ENCODE assay signal across 8 cellular contexts in the genomic region with DNA sequence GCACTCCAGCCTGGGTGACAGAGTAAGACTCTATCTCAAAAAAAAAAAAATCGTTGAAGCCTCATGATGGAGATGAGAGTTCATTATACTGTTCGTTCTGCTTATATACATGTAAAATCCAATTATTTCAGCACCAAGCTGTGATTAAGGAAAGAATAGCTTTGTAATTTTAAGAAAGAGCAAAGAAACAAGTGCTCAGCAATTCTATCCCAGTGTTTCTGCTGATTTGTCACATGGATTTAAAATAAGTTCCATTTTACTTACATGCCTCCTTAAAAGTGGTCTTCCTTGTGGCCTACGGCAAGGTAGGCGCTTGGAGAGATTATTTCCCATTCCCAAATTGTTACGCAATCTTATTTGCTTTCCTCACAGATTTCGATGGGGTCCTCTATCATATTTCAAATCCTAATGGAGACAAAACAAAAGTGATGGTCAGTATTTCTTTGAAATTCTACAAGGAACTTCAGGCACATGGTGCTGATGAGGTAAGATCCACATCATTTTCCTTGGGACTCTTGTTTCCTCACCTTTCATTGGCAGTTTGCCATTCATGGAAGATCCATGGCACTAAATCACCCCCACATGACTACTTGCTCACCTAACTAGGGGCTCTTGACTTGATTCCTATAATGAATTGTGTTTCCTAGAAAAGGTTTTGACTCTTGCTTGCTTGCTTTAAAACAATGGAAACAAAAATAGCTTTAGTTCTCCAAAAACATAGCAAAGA.
A peak's percentile ranks its signal among the peaks of the same experiment; 100 is the strongest.
DNase-seq lines count a peak whose midpoint lies in the region; ATAC-seq and TF ChIP-seq lines count a peak whose summit lies in the region.

No MANE protein-coding gene starts in this region.

- H3K9ac ChIP-seq in DND-41 (ENCODE audit: low read depth, low read length) (peak overlapping the region; percentile 18; the same call in 1 of the 2 replicates), parathyroid adenoma (no peak overlapping the region)

- H3K27me3 ChIP-seq in DND-41 (ENCODE audit: insufficient read depth, low read length, poor library complexity) = no peaks in the 10 kb centered on the region
- H3K27me3 ChIP-seq in parathyroid adenoma (ENCODE audit: control insufficient read depth, insufficient read depth, low read length) = no peaks in the 10 kb centered on the region

- H3K27ac ChIP-seq in DND-41 (ENCODE audit: low read length) (peak overlapping the region; percentile 73), parathyroid adenoma (peak overlapping the region; percentile 22)

- H3K4me1 ChIP-seq in DND-41 (ENCODE audit: insufficient read depth, low read length) (peaks cover 45% of the 10 kb centered on the region), parathyroid adenoma (no peaks in the 10 kb centered on the region)

- DNase-seq in DND-41 = no peak
- peak; percentile 21 for DNase-seq in NCI-H226
- peak; percentile 27 for DNase-seq in choroid plexus epithelial cell (ENCODE audit: low read depth)
- no peak for DNase-seq in NCI-H1436 treated with DMSO at 0.1 percent for 48 hours (lab: John Stamatoyannopoulos, UW)
- no peak for DNase-seq in NCI-H2227 treated with DMSO at 0.1 percent for 48 hours (lab: John Stamatoyannopoulos, UW)
- DNase-seq in nucleus accumbens (lab: John Stamatoyannopoulos, UW) = no peak

- H4K20me1 ChIP-seq in DND-41 (ENCODE audit: insufficient read depth, low read length) = peaks cover 23% of the 10 kb centered on the region

- H3K36me3 ChIP-seq in DND-41 (ENCODE audit: insufficient read depth, low read length) (peaks cover 88% of the 10 kb centered on the region), parathyroid adenoma (ENCODE audit: control insufficient read depth, insufficient read depth, low read length) (no peaks in the 10 kb centered on the region)

- H3K4me3 ChIP-seq in DND-41 (ENCODE audit: low read depth in 1 of 2, low read length in 2 of 2) (no peak overlapping the region), choroid plexus epithelial cell (ENCODE audit: low read depth, low read length) (no peak overlapping the region), parathyroid adenoma (ENCODE audit: low read depth, low read length) (no peak overlapping the region)

- ATAC-seq in DND-41 (ENCODE audit: insufficient read depth, low read depth) = 0 out of 3 replicates have a peak, but pooled peaks have one; percentile 4
- ATAC-seq in HG03460 (IDR thresholded peaks at IDR 0.05; ENCODE audit: unreplicated experiment) = no peak

- H3K9me3 ChIP-seq in DND-41 (ENCODE audit: insufficient read depth, low read length, severe bottlenecking) (no peaks in the 10 kb centered on the region), parathyroid adenoma (ENCODE audit: control insufficient read depth, low read length) (no peaks in the 10 kb centered on the region)

- H3K4me2 ChIP-seq in DND-41 (ENCODE audit: insufficient read depth, low read length) = peak overlapping the region; percentile 34; the same call in 1 of the 2 replicates
- no peak overlapping the region for H3K4me2 ChIP-seq in parathyroid adenoma (ENCODE audit: low read length)

- H3K79me2 ChIP-seq in DND-41 (ENCODE audit: insufficient read depth, low read length) = peaks cover 54% of the 10 kb centered on the region
- peaks cover 13% of the 10 kb centered on the region for H3K79me2 ChIP-seq in parathyroid adenoma

- H2AFZ ChIP-seq in DND-41 (ENCODE audit: low read depth, low read length) (no peak overlapping the region), parathyroid adenoma (no peak overlapping the region)

- TF ChIP-seq CTCF in DND-41 (IDR thresholded peaks at IDR 0.05; ENCODE audit: borderline replicate concordance, extremely low read depth, low read length, poor library complexity, severe bottlenecking) (no peak), choroid plexus epithelial cell (conservative IDR thresholded peaks at IDR 0.05; ENCODE audit: low read depth, low read length) (no peak), parathyroid adenoma (IDR thresholded peaks at IDR 0.05) (no peak)

Comparison
In these comparisons a context has a peak if more than half of its experiments do, and no peak if none do; other contexts are left out.
1. DNase-seq: peak in NCI-H226 (single experiment) and choroid plexus epithelial cell (single experiment); none in DND-41 (single experiment), NCI-H1436 treated with DMSO at 0.1 percent for 48 hours (single experiment), NCI-H2227 treated with DMSO at 0.1 percent for 48 hours (single experiment) and nucleus accumbens (0 of 56).